ENCODE assay signal across 8 cellular contexts in the genomic region with DNA sequence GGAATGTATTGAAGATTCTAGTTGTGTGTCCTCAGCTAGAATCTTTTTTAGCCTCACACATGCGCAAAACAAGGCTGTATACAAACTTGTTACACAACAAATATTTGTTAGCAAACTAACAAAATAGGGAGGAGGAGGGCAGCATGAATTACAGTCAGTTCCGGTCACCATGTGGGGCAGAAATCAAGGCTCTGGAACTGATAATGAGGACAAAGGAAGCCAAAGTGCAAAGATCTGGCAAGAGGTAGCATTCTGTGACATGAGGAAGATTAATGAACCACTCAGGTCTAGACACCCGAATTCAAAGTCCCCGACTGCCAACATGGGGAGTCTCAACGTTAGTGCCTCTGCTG. TPM values are rescaled to one million over a fixed set of nuclear protein-coding genes. Genes with fewer than 3 reads are reported as not detected.
DNase-seq lines count a peak whose midpoint lies in the region; TF ChIP-seq lines count a peak whose summit lies in the region.

No MANE protein-coding gene starts in this region.

- H3F3A ChIP-seq in neural cell (ENCODE audit: insufficient read depth, low read length, poor library complexity, severe bottlenecking) = no peaks in the 10 kb centered on the region

- H4K20me1 ChIP-seq in BLaER1 (peaks cover 63% of the 10 kb centered on the region), neural cell (ENCODE audit: insufficient read depth) (no peaks in the 10 kb centered on the region)

- H3K36me3 ChIP-seq in BLaER1 (peaks cover 44% of the 10 kb centered on the region), colonic mucosa (peaks cover 22% of the 10 kb centered on the region), neural cell (ENCODE audit: insufficient read depth, low read length) (no peaks in the 10 kb centered on the region)

- peaks cover 78% of the 10 kb centered on the region for H3K4me1 ChIP-seq in BLaER1
- peaks cover 10% of the 10 kb centered on the region for H3K4me1 ChIP-seq in colonic mucosa

- no peak for TF ChIP-seq EP300 in neural cell (conservative IDR thresholded peaks at IDR 0.05; ENCODE audit: poor library complexity, severe bottlenecking)

- no peaks in the 10 kb centered on the region for H3K27me3 ChIP-seq in BLaER1
- no peaks in the 10 kb centered on the region for H3K27me3 ChIP-seq in colonic mucosa
- H3K27me3 ChIP-seq in neural cell (ENCODE audit: insufficient read depth, low read depth, low read length) = no peaks in the 10 kb centered on the region

- DNase-seq in LNCaP clone FGC (ENCODE audit: low read depth) (peak; percentile 55), colonic mucosa (peak; percentile 34), GOT3 (lab: John Stamatoyannopoulos, UW) (no peak), OCI-M1 (lab: John Stamatoyannopoulos, UW) (no peak), NCI-H1436 treated with DMSO at 0.1 percent for 48 hours (lab: John Stamatoyannopoulos, UW) (no peak), HCEC 1CT (no peak)

- H3K27ac ChIP-seq in BLaER1 (peak overlapping the region; percentile 96), colonic mucosa (peak overlapping the region; percentile 96), neural cell (ENCODE audit: low read length) (peak overlapping the region; percentile 91)

- H3K9me3 ChIP-seq in BLaER1 (no peaks in the 10 kb centered on the region), colonic mucosa (no peaks in the 10 kb centered on the region), neural cell (ENCODE audit: low read length) (no peaks in the 10 kb centered on the region)

- H3K79me2 ChIP-seq in neural cell (replicated peaks; ENCODE audit: insufficient read depth, low read length) = peaks cover 25% of the 10 kb centered on the region

- no peaks in the 10 kb centered on the region for H3K9me2 ChIP-seq in neural cell (ENCODE audit: insufficient read depth, low read length)

- TF ChIP-seq CTCF in LNCaP clone FGC (IDR thresholded peaks at IDR 0.05; ENCODE audit: control insufficient read depth, extremely low read depth, insufficient read depth) (no peak), colonic mucosa (IDR thresholded peaks at IDR 0.05) (no peak), neural cell (IDR thresholded peaks at IDR 0.05; ENCODE audit: poor library complexity, severe bottlenecking) (no peak)

- no peak overlapping the region for H2AFZ ChIP-seq in neural cell (ENCODE audit: low read depth, low read length)

- no peak for TF ChIP-seq RAD21 in neural cell (conservative IDR thresholded peaks at IDR 0.05)

- H3K4me2 ChIP-seq in BLaER1 (peak overlapping the region; percentile 96), neural cell (ENCODE audit: low read length) (peak overlapping the region; percentile 81)

- H3K4me3 ChIP-seq in BLaER1 (peak overlapping the region; percentile 93), LNCaP clone FGC (ENCODE audit: low read depth, low read length) (peak overlapping the region; percentile 46), colonic mucosa (peak overlapping the region; percentile 69), neural cell (ENCODE audit: low read length) (peak overlapping the region; percentile 95)

- peak overlapping the region; percentile 95 for H3K9ac ChIP-seq in BLaER1
- peak overlapping the region in 1 of 2 donors; percentile 92 for H3K9ac ChIP-seq in colonic mucosa (ENCODE audit: low read depth in 2 of 2, low read length in 2 of 2)
- H3K9ac ChIP-seq in neural cell (ENCODE audit: low read length) = peak overlapping the region; percentile 92

- intact Hi-C loops in colonic mucosa (cut with DNase I) = no loop called here

TF ChIP-seq in neural cell, 6 proteins besides CTCF, POLR2A, EP300 and RAD21:
- no peak for TF ChIP-seq POLR2AphosphoS5 (IDR thresholded peaks at IDR 0.05)

RNA-seq across cellular contexts. Expression of a gene that starts 1.9 kb away (rescaled TPM):
- total RNA-seq in colonic mucosa = 100 to 1,000 TPM; 106 to 123 TPM
- polyA plus RNA-seq in neural cell = 156 and 172 TPM in 2 replicates
- 111 and 142 TPM in 2 replicates for polyA minus RNA-seq in neural cell

RNA-seq across cellular contexts. Expression of a gene that starts 40.1 kb away (rescaled TPM):
- total RNA-seq in colonic mucosa = 10 to 100 TPM; 15.8 to 17.8 TPM
- polyA plus RNA-seq in neural cell = 94.4 and 95.0 TPM in 2 replicates
- polyA minus RNA-seq in neural cell = 31.5 and 35.8 TPM in 2 replicates

RNA-seq across cellular contexts. Expression of a gene that starts 48.1 kb away (rescaled TPM):
- total RNA-seq in colonic mucosa = 10 to 100 TPM; 64.6 to 65.6 TPM
- 31.9 TPM in 2 replicates for polyA plus RNA-seq in neural cell
- 65.1 and 69.4 TPM in 2 replicates for polyA minus RNA-seq in neural cell

RNA-seq across cellular contexts. Expression of a gene that starts 53.1 kb away (rescaled TPM):
- 100 to 1,000 TPM in 1 of 2 donors, 10 to 100 TPM in 1; 52.4 to 108 TPM for total RNA-seq in colonic mucosa
- polyA plus RNA-seq in neural cell = 63.5 and 71.3 TPM in 2 replicates
- polyA minus RNA-seq in neural cell = 65.4 and 77.4 TPM in 2 replicates

Comparison
In these comparisons a context has a peak if more than half of its experiments do, and no peak if none do; other contexts are left out.
1. DNase-seq: peak in LNCaP clone FGC (single experiment) and colonic mucosa (single experiment); none in GOT3 (single experiment), OCI-M1 (single experiment), NCI-H1436 treated with DMSO at 0.1 percent for 48 hours (single experiment) and HCEC 1CT (single experiment).
2. Peak in every context shown above with its lines, with median percentiles within 50 percentile points of each other: H3K27ac ChIP-seq and H3K4me3 ChIP-seq.